8 cellular contexts compared by ENCODE assay signal in genomic region chr19:41328157-41328817, GRCh38. TPM values are rescaled to one million over a fixed set of nuclear protein-coding genes. Genes with fewer than 3 reads are reported as not detected.
DNase-seq lines count a peak whose midpoint lies in the region; ATAC-seq, FAIRE-seq and TF ChIP-seq lines count a peak whose summit lies in the region.

No MANE protein-coding gene starts in this region.

- H3K4me1 ChIP-seq in A549: peaks cover 58% of the 10 kb centered on the region
- peaks cover 57% of the 10 kb centered on the region for H3K4me1 ChIP-seq in PC-3 (ENCODE audit: insufficient read depth, low read length)
- peaks cover 0 to 48% (median 40%) of the 10 kb centered on the region in 4 donors for H3K4me1 ChIP-seq in sigmoid colon

- no peaks in the 10 kb centered on the region for H3K9me2 ChIP-seq in PC-3 (replicated peaks; ENCODE audit: low read length)

- H3K27ac Mint-ChIP-seq in effector memory CD8-positive, alpha-beta T cell: peak overlapping the region; percentile 97 to 98

- TF ChIP-seq CTCF in A549 (IDR thresholded peaks at IDR 0.05): no peak
- TF ChIP-seq CTCF in PC-3 (conservative IDR thresholded peaks at IDR 0.05; ENCODE audit: low read depth, low read length): no peak
- TF ChIP-seq CTCF in sigmoid colon (IDR thresholded peaks at IDR 0.05): no peak
- TF ChIP-seq CTCF in WERI-Rb-1 (IDR thresholded peaks at IDR 0.05; ENCODE audit: low read depth, low read length): no peak

- no peaks in the 10 kb centered on the region for H3K27me3 ChIP-seq in PC-3 (ENCODE audit: low read length)
- H3K27me3 ChIP-seq in sigmoid colon: no peaks in the 10 kb centered on the region
- H3K27me3 ChIP-seq in WERI-Rb-1 (ENCODE audit: insufficient read depth, low read depth, severe bottlenecking): no peaks in the 10 kb centered on the region

- no peak for TF ChIP-seq POLR2A in A549 (IDR thresholded peaks at IDR 0.05; ENCODE audit: low read length)
- no peak for TF ChIP-seq POLR2A in sigmoid colon (IDR thresholded peaks at IDR 0.05)

- peak overlapping the region; percentile 77 to 78 for H3K4me3 Mint-ChIP-seq in effector memory CD8-positive, alpha-beta T cell

- CTCF ChIA-PET in A549 (lab: Yijun Ruan, JAX): interaction anchor here (0.9 to 23.9 kb wide), 12 partner anchors 7 to 242 kb away, joined by 3 to 295 read pairs (median 6); partner anchors contain the start of genes B9D2, CCDC97 and TGFB1
- CTCF ChIA-PET in PC-3 (lab: Charles Lee): no interaction called here

- no peak for FAIRE-seq in A549 (lab: Jason Lieb, UNC)

- POLR2A ChIA-PET in A549 (lab: Yijun Ruan, JAX): interaction anchor here (1.1 to 2.1 kb wide), 4 partner anchors 18 to 111 kb away, joined by 3 to 6 read pairs (median 6); partner anchors contain the start of genes CCDC97 and DMAC2
- POLR2A ChIA-PET in PC-3 (lab: Charles Lee; ENCODE audit: unreplicated experiment): no interaction called here

- no peak for TF ChIP-seq RAD21 in A549 (conservative IDR thresholded peaks at IDR 0.05 in 1 of 2, IDR thresholded peaks at IDR 0.05 in 1 of 2)

- H4K20me1 ChIP-seq in PC-3 (ENCODE audit: low read length): no peaks in the 10 kb centered on the region

- in situ Hi-C loops in ACHN (cut with HindIII; ENCODE audit: low pct_ligation_motif_present, low pct_unique_long_range_greater_than_20kb, low sequenced_read_pairs): no loop called here

- H3K9me3 ChIP-seq in A549 (no peaks in the 10 kb centered on the region), PC-3 (ENCODE audit: low read length) (no peaks in the 10 kb centered on the region), sigmoid colon (no peaks in the 10 kb centered on the region), WERI-Rb-1 (ENCODE audit: severe bottlenecking) (no peaks in the 10 kb centered on the region)

- peaks cover 67 to 69% of the 10 kb centered on the region in 2 donors for H3K4me1 Mint-ChIP-seq in effector memory CD8-positive, alpha-beta T cell (ENCODE audit: low read depth in 2 of 2)

- WGBS in A549 (ENCODE audit: missing lambda C conversion rate): 87% methylated on average over 22 of the region's 22 CpGs
- WGBS in sigmoid colon, 2 donors: 7 to 25% methylated on average over 22 of the region's 22 CpGs

- DNase-seq in A549 (ENCODE audit: low read depth in 1 of 2, low spot score in 1 of 2) (peak in 1 of 2 experiments; percentile 56), PC-3 (no peak), sigmoid colon (no peak), WERI-Rb-1 (no peak), ACHN (no peak), DMS79 treated with DMSO at 0.1 percent for 48 hours (lab: John Stamatoyannopoulos, UW) (no peak)
- DNase-seq in effector memory CD8-positive, alpha-beta T cell: no peak

- no TSS peak for BruUV-seq in PC-3 (replicated peaks; lab: Mats Ljungman, UMichigan)

- no peaks in the 10 kb centered on the region for H3K36me3 ChIP-seq in PC-3 (ENCODE audit: low read depth, low read length)
- peaks cover 0 to 39% (median 16%) of the 10 kb centered on the region in 4 donors for H3K36me3 ChIP-seq in sigmoid colon
- H3K36me3 ChIP-seq in WERI-Rb-1: peaks cover under 1% of the 10 kb centered on the region; the same call in 1 of the 2 replicates

- peak overlapping the region; percentile 54 for H3K4me2 ChIP-seq in A549
- peak overlapping the region; percentile 64 for H3K4me2 ChIP-seq in PC-3 (ENCODE audit: low read length)

- H3K4me3 ChIP-seq in A549 (no peak overlapping the region), PC-3 (ENCODE audit: low read length) (no peak overlapping the region), sigmoid colon (no peak overlapping the region), WERI-Rb-1 (ENCODE audit: low read depth, low read length) (no peak overlapping the region)

- H3K79me2 ChIP-seq in PC-3 (ENCODE audit: low read length): peaks cover 6% of the 10 kb centered on the region

- H3F3A ChIP-seq in PC-3 (ENCODE audit: low read length, unreplicated experiment): peaks cover 7% of the 10 kb centered on the region

- ATAC-seq in A549: peak; percentile 3; a peak in 4 of 6 replicates
- ATAC-seq in GM19452 (IDR thresholded peaks at IDR 0.05; ENCODE audit: unreplicated experiment): peak; percentile 23
- ATAC-seq in PC-3: peak; percentile 2; the same call in 1 of the 2 replicates
- ATAC-seq in effector memory CD8-positive, alpha-beta T cell (replicated peaks): peak; percentile 36

- no peak overlapping the region; the same call in 1 of the 2 replicates for H2AFZ ChIP-seq in PC-3 (ENCODE audit: low read length)

- H3K9me3 Mint-ChIP-seq in effector memory CD8-positive, alpha-beta T cell: no peaks in the 10 kb centered on the region

- H3K27ac ChIP-seq in A549 (peak overlapping the region; percentile 53 to 91), PC-3 (ENCODE audit: low read length) (peak overlapping the region; percentile 97), sigmoid colon (peak overlapping the region; percentile 41 to 90 (median 76)), WERI-Rb-1 (no peak overlapping the region)

- 0 out of 2 replicates have a peak overlapping the region, but pooled peaks have one; percentile 57 for H3K9ac ChIP-seq in PC-3 (ENCODE audit: low read length)

- intact Hi-C loops in PC-3 (cut with micrococcal nuclease) (no loop called here), sigmoid colon (cut with DNase I) (no loop called here)

- no peak for TF ChIP-seq EP300 in A549 (IDR thresholded peaks at IDR 0.05)
- no peak for TF ChIP-seq EP300 in sigmoid colon (IDR thresholded peaks at IDR 0.05)

- H3K27me3 Mint-ChIP-seq in effector memory CD8-positive, alpha-beta T cell: no peaks in the 10 kb centered on the region

- peaks cover 100% of the 10 kb centered on the region for H3K36me3 Mint-ChIP-seq in effector memory CD8-positive, alpha-beta T cell (ENCODE audit: insufficient read depth)

TF ChIP-seq in A549, 52 proteins besides CTCF, POLR2A, EP300 and RAD21:
- peak; percentile 57 for TF ChIP-seq MAFK (IDR thresholded peaks at IDR 0.05; ENCODE audit: partially characterized antibody)
- no peak for TF ChIP-seq HEYL (CRISPR knock-in tag; IDR thresholded peaks at IDR 0.05)

RNA-seq across cellular contexts. Expression of gene CCDC97, which starts 18.3 kb away (rescaled TPM):
- polyA plus RNA-seq in A549 (2011; rRNA removed) (18.7 and 21.4 TPM in 2 replicates), A549 (2017; fragmentation: RNase III; extraction: RNeasy Plus Mini Kit Qiagen cat#74134 plus additional on column Dnase treatment) (26.8 to 29.2 TPM (median 27.6 TPM) in 3 replicates), sigmoid colon (10 to 100 TPM; 11.3 to 23.1 (median 15.6) TPM)
- 18.9 and 24.5 TPM in 2 replicates for polyA plus RNA-seq in A549 (2012; cell fraction: cytosol; rRNA removed)
- 27.6 and 37.7 TPM in 2 replicates for polyA plus RNA-seq in A549 (2012; cell fraction: nucleus; rRNA removed)
- 26.4 and 31.9 TPM in 2 replicates for polyA minus RNA-seq in A549 (2011; rRNA and poly(A)+ RNA removed)
- total RNA-seq in PC-3 (2014; rRNA removed) (18.3 and 18.4 TPM in 2 replicates), sigmoid colon (10 to 100 TPM in 1 of 4 donors, 1 to 10 TPM in 3; 8.7 to 16.6 (median 9.2) TPM)

RNA-seq across cellular contexts. Expression of gene TGFB1, which starts 25.4 kb away (rescaled TPM):
- polyA plus RNA-seq in A549 (2011; rRNA removed) (6.0 and 13.2 TPM in 2 replicates), A549 (2017; fragmentation: RNase III; extraction: RNeasy Plus Mini Kit Qiagen cat#74134 plus additional on column Dnase treatment) (63.4 to 86.4 TPM (median 83.2 TPM) in 3 replicates), sigmoid colon (10 to 100 TPM in 1 of 3 donors, 1 to 10 TPM in 2; 6.5 to 25.0 (median 7.2) TPM)
- polyA plus RNA-seq in A549 (2012; cell fraction: cytosol; rRNA removed): 21.3 and 30.8 TPM in 2 replicates
- polyA plus RNA-seq in A549 (2012; cell fraction: nucleus; rRNA removed): 70.8 and 74.9 TPM in 2 replicates
- 24.8 and 51.1 TPM in 2 replicates for polyA minus RNA-seq in A549 (2011; rRNA and poly(A)+ RNA removed)
- total RNA-seq in PC-3 (2014; rRNA removed) (16.4 and 23.4 TPM in 2 replicates), sigmoid colon (10 to 100 TPM; 16.4 to 27.1 (median 18.1) TPM)

RNA-seq across cellular contexts. Expression of gene B9D2, which starts 35.7 kb away (rescaled TPM):
- polyA plus RNA-seq in A549 (2011; rRNA removed) (17.5 and 19.6 TPM in 2 replicates), A549 (2017; fragmentation: RNase III; extraction: RNeasy Plus Mini Kit Qiagen cat#74134 plus additional on column Dnase treatment) (22.5 to 26.1 TPM (median 24.4 TPM) in 3 replicates), sigmoid colon (10 to 100 TPM in 1 of 3 donors, 1 to 10 TPM in 2; 7.2 to 10.1 (median 8.4) TPM)
- 45.5 and 46.6 TPM in 2 replicates for polyA plus RNA-seq in A549 (2012; cell fraction: cytosol; rRNA removed)
- polyA plus RNA-seq in A549 (2012; cell fraction: nucleus; rRNA removed): 36.9 and 40.6 TPM in 2 replicates
- polyA minus RNA-seq in A549 (2011; rRNA and poly(A)+ RNA removed): 3.8 and 7.4 TPM in 2 replicates
- total RNA-seq in PC-3 (2014; rRNA removed) (3.8 and 4.4 TPM in 2 replicates), sigmoid colon (10 to 100 TPM in 3 of 4 donors, 1 to 10 TPM in 1; 7.5 to 14.5 (median 13.6) TPM)

RNA-seq across cellular contexts. Expression of gene TMEM91, which starts 48.0 kb away (rescaled TPM):
- polyA plus RNA-seq in A549 (2011; rRNA removed) (5.2 and 6.8 TPM in 2 replicates), A549 (2017; fragmentation: RNase III; extraction: RNeasy Plus Mini Kit Qiagen cat#74134 plus additional on column Dnase treatment) (3.7 to 4.6 TPM (median 4.0 TPM) in 3 replicates), sigmoid colon (1 to 10 TPM in 2 of 3 donors, under 1 TPM in 1; 0.46 to 9.6 (median 5.8) TPM)
- polyA plus RNA-seq in A549 (2012; cell fraction: cytosol; rRNA removed): 3.8 and 4.8 TPM in 2 replicates
- polyA plus RNA-seq in A549 (2012; cell fraction: nucleus; rRNA removed): 42.0 and 58.0 TPM in 2 replicates
- polyA minus RNA-seq in A549 (2011; rRNA and poly(A)+ RNA removed): 15.4 and 20.2 TPM in 2 replicates
- total RNA-seq in PC-3 (2014; rRNA removed) (2.4 and 3.6 TPM in 2 replicates), sigmoid colon (10 to 100 TPM; 13.6 to 47.1 (median 22.6) TPM)
